ENCODE assay signal across 1 cellular context in genomic region chr15:90000175-90000923, GRCh38.
TF ChIP-seq lines count a peak whose summit lies in the region.

No MANE protein-coding gene starts in this region.

TF ChIP-seq in HepG2, 621 proteins besides CTCF, POLR2A, EP300 and RAD21 (continued from another document):
- TF ChIP-seq MNT (IDR thresholded peaks at IDR 0.05) (no peak), MYNN (CRISPR knock-in tag; IDR thresholded peaks at IDR 0.05; ENCODE audit: low read depth) (no peak), PAF1 (CRISPR knock-in tag; IDR thresholded peaks at IDR 0.05) (no peak), ATM (IDR thresholded peaks at IDR 0.05; ENCODE audit: borderline replicate concordance) (no peak), CBX2 (IDR thresholded peaks at IDR 0.05; ENCODE audit: low read depth, low read length) (no peak), CBX2 (CRISPR knock-in tag; IDR thresholded peaks at IDR 0.05; ENCODE audit: low read depth) (no peak), ZBTB46 (CRISPR knock-in tag; IDR thresholded peaks at IDR 0.05; ENCODE audit: borderline replicate concordance) (no peak), MAZ (IDR thresholded peaks at IDR 0.05; ENCODE audit: borderline replicate concordance, low read depth, low read length) (no peak), MAZ (CRISPR knock-in tag; IDR thresholded peaks at IDR 0.05; ENCODE audit: low read depth) (no peak), ZNF883 (CRISPR knock-in tag; IDR thresholded peaks at IDR 0.05; ENCODE audit: not compliant biosample characterization) (no peak), ZBED4 (CRISPR knock-in tag; IDR thresholded peaks at IDR 0.05; ENCODE audit: borderline replicate concordance) (no peak), TAF1 (CRISPR knock-in tag; IDR thresholded peaks at IDR 0.05) (no peak), ZNF138 (CRISPR knock-in tag; IDR thresholded peaks at IDR 0.05; ENCODE audit: low read depth) (no peak), THRA (CRISPR knock-in tag; IDR thresholded peaks at IDR 0.05; ENCODE audit: borderline replicate concordance) (no peak), ZBTB21 (CRISPR knock-in tag; IDR thresholded peaks at IDR 0.05) (no peak), ZBTB38 (CRISPR knock-in tag; IDR thresholded peaks at IDR 0.05) (no peak), ZNF44 (CRISPR knock-in tag; IDR thresholded peaks at IDR 0.05) (no peak), ZBTB39 (CRISPR knock-in tag; IDR thresholded peaks at IDR 0.05) (no peak), NFIC (IDR thresholded peaks at IDR 0.05; ENCODE audit: low read length) (no peak), ZNF891 (CRISPR knock-in tag; IDR thresholded peaks at IDR 0.05) (no peak), ZNF660 (CRISPR knock-in tag; IDR thresholded peaks at IDR 0.05; ENCODE audit: borderline replicate concordance, low read depth) (no peak), ZNF350 (CRISPR knock-in tag; IDR thresholded peaks at IDR 0.05; ENCODE audit: borderline replicate concordance, low read depth) (no peak), ZNF33B (CRISPR knock-in tag; IDR thresholded peaks at IDR 0.05) (no peak), SNRNP70 (IDR thresholded peaks at IDR 0.05; ENCODE audit: low read depth, low read length) (no peak), PHB2 (IDR thresholded peaks at IDR 0.05; ENCODE audit: partially characterized antibody) (no peak), CCAR2 (optimal IDR thresholded peaks at IDR 0.05; ENCODE audit: low read depth, low read length) (no peak), BRF2 (CRISPR knock-in tag; IDR thresholded peaks at IDR 0.05) (no peak), ATF6 (CRISPR knock-in tag; conservative IDR thresholded peaks at IDR 0.05) (no peak), ZSCAN25 (CRISPR knock-in tag; IDR thresholded peaks at IDR 0.05) (no peak), GLI4 (CRISPR knock-in tag; IDR thresholded peaks at IDR 0.05; ENCODE audit: borderline replicate concordance) (no peak), ZXDC (CRISPR knock-in tag; IDR thresholded peaks at IDR 0.05) (no peak), SCMH1 (CRISPR knock-in tag; IDR thresholded peaks at IDR 0.05; ENCODE audit: borderline replicate concordance) (no peak), TRIM24 (CRISPR knock-in tag; IDR thresholded peaks at IDR 0.05) (no peak), CENPBD1 (CRISPR knock-in tag; IDR thresholded peaks at IDR 0.05; ENCODE audit: borderline replicate concordance, low read depth) (no peak), ZNF629 (CRISPR knock-in tag; conservative IDR thresholded peaks at IDR 0.05) (no peak), PRDM15 (CRISPR knock-in tag; IDR thresholded peaks at IDR 0.05) (no peak)
